1 cellular context compared by ENCODE assay signal in the genomic region with DNA sequence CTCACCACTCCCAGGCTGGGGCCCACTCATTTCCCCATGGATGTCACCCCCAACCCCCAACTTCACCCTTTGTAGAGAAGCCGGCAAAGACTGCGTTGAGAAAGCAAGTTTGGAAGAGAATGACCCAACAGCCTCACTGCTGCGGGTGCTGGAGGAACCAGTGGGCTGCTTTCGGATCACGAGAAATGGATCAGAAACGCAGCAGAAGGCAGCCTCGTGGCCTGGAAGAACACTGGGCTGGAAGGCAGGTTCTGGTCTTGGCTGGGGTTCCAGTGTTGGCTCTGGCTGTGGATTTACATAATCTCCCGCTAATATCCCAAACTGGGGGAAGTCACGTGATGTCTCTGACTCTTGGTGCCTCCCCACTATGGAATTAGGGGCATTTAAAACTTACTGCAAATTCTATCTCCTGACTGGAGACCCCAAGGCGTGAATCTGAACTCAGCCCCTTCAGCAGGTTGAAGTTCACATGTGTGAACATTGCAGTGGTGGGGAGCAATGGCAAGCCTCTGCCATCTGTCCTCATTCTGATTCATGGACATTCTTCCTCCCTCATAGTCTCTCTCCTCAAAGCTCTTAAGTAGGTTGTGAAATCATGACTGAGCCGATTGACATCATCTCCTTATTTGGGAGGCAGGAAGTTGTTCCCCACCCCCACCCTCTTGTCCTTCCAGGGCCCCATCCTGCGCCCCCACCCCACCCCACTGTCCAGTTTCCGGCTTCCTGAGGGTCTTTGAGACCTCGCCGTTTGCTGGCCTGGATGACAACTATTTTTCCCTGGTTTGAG.
A peak's percentile ranks its signal among the peaks of the same experiment; 100 is the strongest.
TF ChIP-seq lines count a peak whose summit lies in the region.

No MANE protein-coding gene starts in this region.

TF ChIP-seq in IMR-90, 13 proteins besides CTCF, POLR2A, EP300 and RAD21 (continued from another document):
- TF ChIP-seq, protein P1, sequence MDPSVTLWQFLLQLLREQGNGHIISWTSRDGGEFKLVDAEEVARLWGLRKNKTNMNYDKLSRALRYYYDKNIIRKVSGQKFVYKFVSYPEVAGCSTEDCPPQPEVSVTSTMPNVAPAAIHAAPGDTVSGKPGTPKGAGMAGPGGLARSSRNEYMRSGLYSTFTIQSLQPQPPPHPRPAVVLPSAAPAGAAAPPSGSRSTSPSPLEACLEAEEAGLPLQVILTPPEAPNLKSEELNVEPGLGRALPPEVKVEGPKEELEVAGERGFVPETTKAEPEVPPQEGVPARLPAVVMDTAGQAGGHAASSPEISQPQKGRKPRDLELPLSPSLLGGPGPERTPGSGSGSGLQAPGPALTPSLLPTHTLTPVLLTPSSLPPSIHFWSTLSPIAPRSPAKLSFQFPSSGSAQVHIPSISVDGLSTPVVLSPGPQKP (IDR thresholded peaks at IDR 0.05; ENCODE audit: borderline replicate concordance, low read depth, low read length): no peak
- TF ChIP-seq MAZ (IDR thresholded peaks at IDR 0.05; ENCODE audit: borderline replicate concordance, low read depth, low read length): 0 out of 2 replicates have a peak, but pooled peaks have one; percentile 14
- TF ChIP-seq NFE2L2 (IDR thresholded peaks at IDR 0.05; ENCODE audit: low read depth, low read length): peak; percentile 84
- TF ChIP-seq FOS (IDR thresholded peaks at IDR 0.05; ENCODE audit: low read depth, low read length): peak; percentile 37; the same call in 1 of the 2 replicates
- no peak for TF ChIP-seq SMC3 (IDR thresholded peaks at IDR 0.05; ENCODE audit: low read depth, low read length)
TF ChIP-seq in IMR-90: peak in this region for 9.
